In genomic region chr6:52900536-52900935, GRCh38 we compare ENCODE assay signal across 34 cellular contexts. TPM values are rescaled to one million over a fixed set of nuclear protein-coding genes. Genes with fewer than 3 reads are reported as not detected.
"Had no signal": no experiment of that assay in that cellular context is flagged by ENCODE, and none has a peak within 500 bp of the region (broad histone marks: within the 10 kb centered on the region; RNA-seq: fewer than 3 reads in every experiment).

No MANE protein-coding gene starts in this region.

- H3K27me3 ChIP-seq: ascending aorta, cardiac muscle cell had no signal

- H3K4me1 ChIP-seq: ascending aorta had no signal

- H3K9ac ChIP-seq: KMS-11 had no signal

- H3K4me3 ChIP-seq: ascending aorta, cardiac muscle cell, PC-9 had no signal

- ATAC-seq: activated CD8-positive, alpha-beta memory T cell treated with anti-CD3 and anti-CD28 coated beads, Interleukin-2, amount 10 ng/mL, durations not matched to agents 7 days and 5 days; activated T-cell treated with anti-CD3 and anti-CD28 coated beads, Interleukin-2, amount 50 U/mL, for 72 hours; SK-N-SH treated with all-trans-retinoic acid at 6 μM for 48 hours; T-cell; T-helper 17 cell had no signal

- DNase-seq: activated CD4-positive, alpha-beta memory T cell treated with anti-CD3 and anti-CD28 coated beads, Interleukin-2, amount 10 ng/mL, durations not matched to agents 7 days and 5 days; activated CD4-positive, alpha-beta T cell treated with anti-CD3 and anti-CD28 coated beads for 1 hour; activated CD4-positive, alpha-beta T cell treated with anti-CD3 and anti-CD28 coated beads for 48 hours; activated CD4-positive, CD25-positive, alpha-beta regulatory T cell; activated CD8-positive, alpha-beta memory T cell treated with anti-CD3 and anti-CD28 coated beads for 24 hours; activated CD8-positive, alpha-beta memory T cell treated with anti-CD3 and anti-CD28 coated beads, Interleukin-2, amount 10 ng/mL, durations not matched to agents 7 days and 5 days; activated CD8-positive, alpha-beta memory T cell treated with anti-CD3 and anti-CD28 coated beads, Interleukin-2, amount 50 U/mL, for 48 hours; activated gamma-delta T cell; activated naive CD4-positive, alpha-beta T cell treated with Interleukin-2 at 50 U/mL for 16 hours; activated naive CD8-positive, alpha-beta T cell treated with anti-CD3 and anti-CD28 coated beads, Interleukin-2, amount 10 ng/mL, durations not matched to agents 7 days and 5 days; activated T-cell treated with anti-CD3 and anti-CD28 coated beads, Interleukin-2, amount 50 U/mL, for 72 hours; amygdala; NCI-H1048; NCI-H1436 treated with DMSO at 0.1 percent for 48 hours; NCI-H1694 treated with DMSO at 0.1 percent for 48 hours; NCI-H2029; NCI-H510A; NCI-H526; NCI-H748 treated with DMSO at 0.1 percent for 48 hours; NK-92 treated with Interleukin-12 subunit alpha and Interleukin-12 subunit beta, amount 100 ng/mL, for 24 hours; PC-9; SHP77 treated with DMSO at 0.1 percent for 48 hours; T-cell; T-helper 17 cell; WERI-Rb-1 had no signal

- H3K4me2 ChIP-seq: KMS-11, PC-9 had no signal

- H3K9me3 ChIP-seq: ascending aorta had no signal

- H3K27ac ChIP-seq: ascending aorta, cardiac muscle cell, KMS-11, PC-9, WERI-Rb-1 had no signal

- H2AFZ ChIP-seq: PC-9 had no signal

- H3K36me3 ChIP-seq: ascending aorta, cardiac muscle cell, WERI-Rb-1 had no signal

RNA-seq across cellular contexts. Expression of gene GSTA3, which starts 9.0 kb away (rescaled TPM):
- total RNA-seq: activated CD4-positive, alpha-beta memory T cell treated with anti-CD3 and anti-CD28 coated beads, Interleukin-2, amount 10 ng/mL, durations not matched to agents 7 days and 5 days; activated CD8-positive, alpha-beta memory T cell treated with anti-CD3 and anti-CD28 coated beads, Interleukin-2, amount 10 ng/mL, durations not matched to agents 7 days and 5 days; activated naive CD8-positive, alpha-beta T cell treated with anti-CD3 and anti-CD28 coated beads, Interleukin-2, amount 10 ng/mL, durations not matched to agents 7 days and 5 days; activated T-cell treated with anti-CD3 and anti-CD28 coated beads, Interleukin-2, amount 50 U/mL, for 72 hours; activated T-helper 2 cell treated with anti-CD3 and anti-CD28 coated beads, Interferon-gamma antibody, Interleukin-2, Interleukin-4, amounts not matched to agents 10 μg/mL and 5 μg/mL and 100 μg/mL, durations not matched to agents 14 hours and 24 hours and 36 hours; ascending aorta; cardiac muscle cell; chondrocyte; LHCN-M2; PC-9; SK-MEL-5; T-cell; T-helper 17 cell had no signal
- polyA plus RNA-seq: cardiac muscle cell had no signal

RNA-seq across cellular contexts. Expression of gene GSTA5, which starts 59.9 kb away (rescaled TPM):
- total RNA-seq: activated CD4-positive, alpha-beta memory T cell treated with anti-CD3 and anti-CD28 coated beads, Interleukin-2, amount 10 ng/mL, durations not matched to agents 7 days and 5 days; activated CD8-positive, alpha-beta memory T cell treated with anti-CD3 and anti-CD28 coated beads, Interleukin-2, amount 10 ng/mL, durations not matched to agents 7 days and 5 days; activated naive CD8-positive, alpha-beta T cell treated with anti-CD3 and anti-CD28 coated beads, Interleukin-2, amount 10 ng/mL, durations not matched to agents 7 days and 5 days; activated T-cell treated with anti-CD3 and anti-CD28 coated beads, Interleukin-2, amount 50 U/mL, for 72 hours; activated T-helper 2 cell treated with anti-CD3 and anti-CD28 coated beads, Interferon-gamma antibody, Interleukin-2, Interleukin-4, amounts not matched to agents 10 μg/mL and 5 μg/mL and 100 μg/mL, durations not matched to agents 14 hours and 24 hours and 36 hours; ascending aorta; cardiac muscle cell; chondrocyte; LHCN-M2; PC-9; SK-MEL-5; T-cell; T-helper 17 cell had no signal
- polyA plus RNA-seq: adipose tissue, cardiac muscle cell had no signal
